16 cellular contexts compared by ENCODE assay signal in the genomic region with DNA sequence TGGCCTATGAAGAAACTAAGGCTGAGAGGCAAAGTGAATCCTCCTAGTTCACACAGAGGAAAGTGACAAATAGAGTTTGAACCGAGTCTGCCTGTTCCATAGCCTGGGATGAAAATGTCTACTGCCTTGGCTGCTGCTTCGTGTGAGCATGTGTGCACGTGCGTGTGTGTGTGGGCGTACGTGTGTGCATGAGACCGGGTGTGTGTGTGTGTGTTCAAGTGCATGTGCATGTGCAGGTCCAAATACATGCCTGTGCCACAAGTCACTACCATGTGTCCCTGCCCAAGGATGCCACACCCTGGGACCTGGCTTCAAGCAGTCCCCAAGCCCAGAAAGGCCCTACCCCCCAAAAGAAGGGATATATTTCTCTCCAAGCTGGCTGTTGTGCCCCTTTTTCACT. TPM values are rescaled to one million over a fixed set of nuclear protein-coding genes. Genes with fewer than 3 reads are reported as not detected.
DNase-seq lines count a peak whose midpoint lies in the region; ATAC-seq, FAIRE-seq and TF ChIP-seq lines count a peak whose summit lies in the region.
"Had no signal": no experiment of that assay in that cellular context is flagged by ENCODE, and none has a peak within 500 bp of the region (broad histone marks: within the 10 kb centered on the region; RNA-seq: fewer than 3 reads in every experiment).

No MANE protein-coding gene starts in this region.

- no peaks in the 10 kb centered on the region for H3K9me3 Mint-ChIP-seq in stimulated activated naive CD8-positive, alpha-beta T cell treated with anti-CD3 and anti-CD28 coated beads, Interleukin-15, amount 100 ng/mL, for 72 hours
- no peaks in the 10 kb centered on the region for H3K9me3 Mint-ChIP-seq in brain
- H3K9me3 Mint-ChIP-seq in activated naive CD4-positive, alpha-beta T cell treated with anti-CD3 and anti-CD28 coated beads, Interleukin-2, amount 10 ng/mL, durations not matched to agents 7 days and 5 days = no peaks in the 10 kb centered on the region

- TF ChIP-seq EP300 in HepG2 (IDR thresholded peaks at IDR 0.05; ENCODE audit: low read depth in 2 of 2, low read length in 2 of 2) (no peak), HepG2 (CRISPR knock-in tag; IDR thresholded peaks at IDR 0.05; ENCODE audit: borderline replicate concordance) (no peak)

- no peaks in the 10 kb centered on the region for H3K79me2 ChIP-seq in HepG2 (ENCODE audit: insufficient read depth, low read length)

- DNase-seq in stimulated activated naive CD8-positive, alpha-beta T cell treated with anti-CD3 and anti-CD28 coated beads, Interleukin-15, amount 100 ng/mL, for 72 hours = no peak
- DNase-seq in stimulated activated naive CD8-positive, alpha-beta T cell treated with anti-CD3 and anti-CD28 coated beads, Interleukin-15, Interleukin-2, amounts not matched to agents 100 U/mL and 50 U/mL, for 24 hours = no peak
- DNase-seq in HepG2 (ENCODE audit: low spot score) = no peak
- DNase-seq in activated naive CD4-positive, alpha-beta T cell treated with anti-CD3 and anti-CD28 coated beads, Interleukin-2, amount 10 ng/mL, durations not matched to agents 7 days and 5 days = no peak
- DNase-seq in NCI-H1436 (lab: John Stamatoyannopoulos, UW) = no peak
- DNase-seq: ACHN; CD4-positive, CD25-positive, alpha-beta regulatory T cell; DMS53 had no signal

- intact Hi-C loops in HepG2 (cut with micrococcal nuclease; ENCODE audit: unreplicated experiment) = no loop called here

- TF ChIP-seq POLR2A in HepG2 (IDR thresholded peaks at IDR 0.05; ENCODE audit: insufficient read depth in 1 of 2, low read depth in 2 of 2, low read length in 2 of 2) = no peak

- CTCF ChIA-PET in HepG2 (lab: Yijun Ruan, JAX; ENCODE audit: low intra/inter-chr PET ratio, low total read pairs) = no interaction called here
- CTCF ChIA-PET in activated naive CD4-positive, alpha-beta T cell treated with anti-CD3 and anti-CD28 coated beads, Interleukin-2, amount 10 ng/mL, durations not matched to agents 7 days and 5 days (lab: Charles Lee) = no interaction called here

- in situ Hi-C loops in HepG2 (cut with HindIII; ENCODE audit: extremely low pct_ligation_motif_present, low pct_unique_long_range_greater_than_20kb) = no loop called here

- H3K4me1 Mint-ChIP-seq in stimulated activated naive CD8-positive, alpha-beta T cell treated with anti-CD3 and anti-CD28 coated beads, Interleukin-15, amount 100 ng/mL, for 72 hours = no peaks in the 10 kb centered on the region
- H3K4me1 Mint-ChIP-seq in brain = peaks cover 34% of the 10 kb centered on the region
- no peaks in the 10 kb centered on the region for H3K4me1 Mint-ChIP-seq in activated naive CD4-positive, alpha-beta T cell treated with anti-CD3 and anti-CD28 coated beads, Interleukin-2, amount 10 ng/mL, durations not matched to agents 7 days and 5 days
- H3K4me1 Mint-ChIP-seq: CD4-positive, CD25-positive, alpha-beta regulatory T cell had no signal

- no peaks in the 10 kb centered on the region for H3K36me3 Mint-ChIP-seq in brain
- no peaks in the 10 kb centered on the region for H3K36me3 Mint-ChIP-seq in activated naive CD4-positive, alpha-beta T cell treated with anti-CD3 and anti-CD28 coated beads, Interleukin-2, amount 10 ng/mL, durations not matched to agents 7 days and 5 days

- H3K27me3 Mint-ChIP-seq in stimulated activated naive CD8-positive, alpha-beta T cell treated with anti-CD3 and anti-CD28 coated beads, Interleukin-15, amount 100 ng/mL, for 72 hours = peaks cover 15% of the 10 kb centered on the region
- H3K27me3 Mint-ChIP-seq in brain = peaks cover 6% of the 10 kb centered on the region
- peaks cover 48% of the 10 kb centered on the region for H3K27me3 Mint-ChIP-seq in activated naive CD4-positive, alpha-beta T cell treated with anti-CD3 and anti-CD28 coated beads, Interleukin-2, amount 10 ng/mL, durations not matched to agents 7 days and 5 days
- H3K27me3 Mint-ChIP-seq: CD4-positive, CD25-positive, alpha-beta regulatory T cell had no signal

- H2AFZ ChIP-seq in HepG2 (ENCODE audit: low read length) = no peak overlapping the region

- 36% methylated on average over 3 of the region's 7 CpGs for whole genome bisulfite sequencing in HepG2 (ENCODE audit: low lambda C conversion rate)

- TF ChIP-seq RAD21 in HepG2 (CRISPR knock-in tag; IDR thresholded peaks at IDR 0.05) = no peak

- H3K27ac ChIP-seq in HepG2 (ENCODE audit: extremely low read length, insufficient read depth, low read length) = no peak overlapping the region
- H3K27ac ChIP-seq: BLaER1 treated with 17β-estradiol and CSF1 and Interleukin-3, amounts not matched to agents 10 nM and 100 nM had no signal

- no peak overlapping the region for H3K4me3 ChIP-seq in HepG2 (replicated peaks in 1 of 3; ENCODE audit: insufficient read depth in 1 of 3, low read depth in 2 of 3, low read length in 3 of 3)
- H3K4me3 ChIP-seq: BLaER1 treated with 17β-estradiol and CSF1 and Interleukin-3, amounts not matched to agents 10 nM and 100 nM had no signal

- POLR2A ChIA-PET in HepG2 (lab: Yijun Ruan, JAX) = no interaction called here

- H3K9me3 ChIP-seq in HepG2 (ENCODE audit: low read length) = no peaks in the 10 kb centered on the region

- peaks cover 4 to 16% of the 10 kb centered on the region in 2 experiments; a peak in 3 of 5 replicates for H3K27me3 ChIP-seq in HepG2 (ENCODE audit: control insufficient read depth in 1 of 2, insufficient read depth in 2 of 2, low read length in 2 of 2)
- H3K27me3 ChIP-seq: BLaER1 treated with 17β-estradiol and CSF1 and Interleukin-3, amounts not matched to agents 10 nM and 100 nM had no signal

- TF ChIP-seq CTCF in brain (conservative IDR thresholded peaks at IDR 0.05) (no peak), HepG2 (CRISPR knock-in tag; IDR thresholded peaks at IDR 0.05) (no peak)

- peak; percentile 13 for ATAC-seq in stimulated activated naive CD8-positive, alpha-beta T cell treated with anti-CD3 and anti-CD28 coated beads, Interleukin-15, amount 100 ng/mL, for 72 hours
- no peak for ATAC-seq in stimulated activated naive CD8-positive, alpha-beta T cell treated with anti-CD3 and anti-CD28 coated beads, Interleukin-15, Interleukin-2, amounts not matched to agents 100 U/mL and 50 U/mL, for 24 hours
- no peak for ATAC-seq in HepG2
- ATAC-seq in HG02840 (IDR thresholded peaks at IDR 0.05; ENCODE audit: low FRiP score, unreplicated experiment) = no peak
- no peak for ATAC-seq in GM18858 (IDR thresholded peaks at IDR 0.05; ENCODE audit: unreplicated experiment)
- ATAC-seq: HCT116 had no signal

- H3K27ac Mint-ChIP-seq in stimulated activated naive CD8-positive, alpha-beta T cell treated with anti-CD3 and anti-CD28 coated beads, Interleukin-15, amount 100 ng/mL, for 72 hours = peak overlapping the region in 1 of 2 donors; percentile 42
- peak overlapping the region in 3 of 5 experiments; percentile 43 to 90 (median 89) for H3K27ac Mint-ChIP-seq in brain
- no peak overlapping the region for H3K27ac Mint-ChIP-seq in activated naive CD4-positive, alpha-beta T cell treated with anti-CD3 and anti-CD28 coated beads, Interleukin-2, amount 10 ng/mL, durations not matched to agents 7 days and 5 days
- H3K27ac Mint-ChIP-seq: CD4-positive, CD25-positive, alpha-beta regulatory T cell had no signal

- no peaks in the 10 kb centered on the region for H3K36me3 ChIP-seq in HepG2 (replicated peaks in 1 of 2; ENCODE audit: control insufficient read depth in 1 of 2, insufficient read depth in 2 of 2, low read length in 2 of 2)
- H3K36me3 ChIP-seq: BLaER1 treated with 17β-estradiol and CSF1 and Interleukin-3, amounts not matched to agents 10 nM and 100 nM had no signal

- BruUV-seq in HepG2 (replicated peaks; lab: Mats Ljungman, UMichigan) = no TSS peak

- no peak for FAIRE-seq in HepG2 (lab: Jason Lieb, UNC)
- FAIRE-seq: H54 had no signal

- H3K4me3 Mint-ChIP-seq in stimulated activated naive CD8-positive, alpha-beta T cell treated with anti-CD3 and anti-CD28 coated beads, Interleukin-15, amount 100 ng/mL, for 72 hours = no peak overlapping the region
- no peak overlapping the region for H3K4me3 Mint-ChIP-seq in brain
- no peak overlapping the region for H3K4me3 Mint-ChIP-seq in activated naive CD4-positive, alpha-beta T cell treated with anti-CD3 and anti-CD28 coated beads, Interleukin-2, amount 10 ng/mL, durations not matched to agents 7 days and 5 days
- H3K4me3 Mint-ChIP-seq: CD4-positive, CD25-positive, alpha-beta regulatory T cell had no signal

- H3K9ac ChIP-seq in HepG2 (ENCODE audit: insufficient read depth, low read depth, low read length) = no peak overlapping the region
- H3K9ac ChIP-seq: BLaER1 treated with 17β-estradiol and CSF1 and Interleukin-3, amounts not matched to agents 10 nM and 100 nM had no signal

- no peaks in the 10 kb centered on the region for H4K20me1 ChIP-seq in HepG2 (ENCODE audit: insufficient read depth, low read length)
- H4K20me1 ChIP-seq: BLaER1 treated with 17β-estradiol and CSF1 and Interleukin-3, amounts not matched to agents 10 nM and 100 nM had no signal

- H3K4me2 ChIP-seq in HepG2 (ENCODE audit: low read depth, low read length) = peak overlapping the region; percentile 38; the same call in 1 of the 2 replicates
- H3K4me2 ChIP-seq: BLaER1 treated with 17β-estradiol and CSF1 and Interleukin-3, amounts not matched to agents 10 nM and 100 nM had no signal

- H3K4me1 ChIP-seq in HepG2 (ENCODE audit: insufficient read depth, low read length) = peaks cover 62% of the 10 kb centered on the region

RNA-seq across cellular contexts. Expression of gene SEZ6, which starts 13.6 kb away (rescaled TPM):
- polyA plus RNA-seq in brain (ENCODE audit: insufficient read depth, low read depth, low replicate concordance) (64.1 TPM), HepG2 (2011; rRNA removed) (0.01 TPM in 1 of 2 replicates, not detected in the other)
- not detected in 2 replicates for total RNA-seq in HepG2 (2016; rRNA removed; fragmentation: Illumina TruSeq; extraction: Trizol)
- not detected in 2 replicates for total RNA-seq in HepG2 (2016; cell fraction: cytosol; rRNA removed; fragmentation: Illumina TruSeq; extraction: Trizol; ENCODE audit: low read depth)
- not detected in 2 replicates for total RNA-seq in HepG2 (2016; cell fraction: insoluble cytoplasmic fraction; rRNA removed; fragmentation: Illumina TruSeq; extraction: Trizol)
- not detected in 2 replicates for total RNA-seq in HepG2 (2016; cell fraction: membrane; rRNA removed; fragmentation: Illumina TruSeq; extraction: Trizol)
- not detected in 2 replicates for total RNA-seq in HepG2 (2016; cell fraction: nucleus; rRNA removed; fragmentation: Illumina TruSeq; extraction: Trizol)
- polyA plus RNA-seq in HepG2 (2011; cell fraction: cytosol; rRNA removed) = 0.03 TPM in 1 of 2 replicates, not detected in the other
- 0.26 and 0.52 TPM in 2 replicates for polyA plus RNA-seq in HepG2 (2011; cell fraction: nucleus; rRNA removed)
- 0.38 TPM in 1 of 2 replicates, not detected in the other for polyA plus RNA-seq in HepG2 (2012)
- not detected in 2 replicates for polyA plus RNA-seq in HepG2 (2016; cell fraction: cytosol; fragmentation: Illumina TruSeq; extraction: Trizol; ENCODE audit: low read depth)
- not detected in 2 replicates for polyA plus RNA-seq in HepG2 (2016; cell fraction: insoluble cytoplasmic fraction; fragmentation: Illumina TruSeq; extraction: Trizol; ENCODE audit: low read depth)
- not detected in 2 replicates for polyA plus RNA-seq in HepG2 (2016; cell fraction: membrane; fragmentation: Illumina TruSeq; extraction: Trizol; ENCODE audit: low read depth)
- polyA plus RNA-seq in HepG2 (2016; cell fraction: nucleus; fragmentation: Illumina TruSeq; extraction: Trizol; ENCODE audit: insufficient read depth, low read depth) = not detected in 2 replicates
- not detected in 2 replicates for polyA minus RNA-seq in HepG2 (2011; rRNA and poly(A)+ RNA removed; ENCODE audit: low replicate concordance)
- polyA minus RNA-seq in HepG2 (2011; cell fraction: cytosol; rRNA and poly(A)+ RNA removed) = not detected in 2 replicates
- polyA minus RNA-seq in HepG2 (2011; cell fraction: nucleus; rRNA and poly(A)+ RNA removed) = not detected in 2 replicates
- total RNA-seq: Daoy, HT-29 had no signal

RNA-seq across cellular contexts. Expression of gene PHF12, which starts 40.9 kb away (rescaled TPM):
- polyA plus RNA-seq in brain (ENCODE audit: insufficient read depth, low read depth, low replicate concordance) (43.1 TPM), HepG2 (2011; rRNA removed) (17.1 and 23.9 TPM in 2 replicates)
- total RNA-seq in HepG2 (2016; rRNA removed; fragmentation: Illumina TruSeq; extraction: Trizol) = 9.8 and 10.0 TPM in 2 replicates
- total RNA-seq in HepG2 (2016; cell fraction: cytosol; rRNA removed; fragmentation: Illumina TruSeq; extraction: Trizol; ENCODE audit: low read depth) = 38.8 and 40.7 TPM in 2 replicates
- 6.6 and 12.3 TPM in 2 replicates for total RNA-seq in HepG2 (2016; cell fraction: insoluble cytoplasmic fraction; rRNA removed; fragmentation: Illumina TruSeq; extraction: Trizol)
- 20.1 and 21.2 TPM in 2 replicates for total RNA-seq in HepG2 (2016; cell fraction: membrane; rRNA removed; fragmentation: Illumina TruSeq; extraction: Trizol)
- 11.6 and 13.5 TPM in 2 replicates for total RNA-seq in HepG2 (2016; cell fraction: nucleus; rRNA removed; fragmentation: Illumina TruSeq; extraction: Trizol)
- 9.0 and 10.2 TPM in 2 replicates for polyA plus RNA-seq in HepG2 (2011; cell fraction: cytosol; rRNA removed)
- 40.3 and 44.7 TPM in 2 replicates for polyA plus RNA-seq in HepG2 (2011; cell fraction: nucleus; rRNA removed)
- 12.4 and 17.6 TPM in 2 replicates for polyA plus RNA-seq in HepG2 (2012)
- 2.7 and 2.8 TPM in 2 replicates for polyA plus RNA-seq in HepG2 (2016; cell fraction: cytosol; fragmentation: Illumina TruSeq; extraction: Trizol; ENCODE audit: low read depth)
- 11.3 and 15.3 TPM in 2 replicates for polyA plus RNA-seq in HepG2 (2016; cell fraction: insoluble cytoplasmic fraction; fragmentation: Illumina TruSeq; extraction: Trizol; ENCODE audit: low read depth)
- polyA plus RNA-seq in HepG2 (2016; cell fraction: membrane; fragmentation: Illumina TruSeq; extraction: Trizol; ENCODE audit: low read depth) = 9.9 and 10.4 TPM in 2 replicates
- 39.1 and 44.1 TPM in 2 replicates for polyA plus RNA-seq in HepG2 (2016; cell fraction: nucleus; fragmentation: Illumina TruSeq; extraction: Trizol; ENCODE audit: insufficient read depth, low read depth)
- 32.1 and 43.1 TPM in 2 replicates for polyA minus RNA-seq in HepG2 (2011; rRNA and poly(A)+ RNA removed; ENCODE audit: low replicate concordance)
- 13.8 and 18.0 TPM in 2 replicates for polyA minus RNA-seq in HepG2 (2011; cell fraction: cytosol; rRNA and poly(A)+ RNA removed)
- 23.6 and 28.2 TPM in 2 replicates for polyA minus RNA-seq in HepG2 (2011; cell fraction: nucleus; rRNA and poly(A)+ RNA removed)

RNA-seq across cellular contexts. Expression of gene PIPOX, which starts 50.7 kb away (rescaled TPM):
- polyA plus RNA-seq in brain (ENCODE audit: insufficient read depth, low read depth, low replicate concordance) (12.4 TPM), HepG2 (2011; rRNA removed) (154 and 170 TPM in 2 replicates)
- total RNA-seq in HepG2 (2016; rRNA removed; fragmentation: Illumina TruSeq; extraction: Trizol) = 87.3 and 118 TPM in 2 replicates
- total RNA-seq in HepG2 (2016; cell fraction: cytosol; rRNA removed; fragmentation: Illumina TruSeq; extraction: Trizol; ENCODE audit: low read depth) = 26.7 and 31.6 TPM in 2 replicates
- total RNA-seq in HepG2 (2016; cell fraction: insoluble cytoplasmic fraction; rRNA removed; fragmentation: Illumina TruSeq; extraction: Trizol) = 88.1 and 122 TPM in 2 replicates
- total RNA-seq in HepG2 (2016; cell fraction: membrane; rRNA removed; fragmentation: Illumina TruSeq; extraction: Trizol) = 58.6 and 66.6 TPM in 2 replicates
- 44.6 and 56.3 TPM in 2 replicates for total RNA-seq in HepG2 (2016; cell fraction: nucleus; rRNA removed; fragmentation: Illumina TruSeq; extraction: Trizol)
- 162 and 171 TPM in 2 replicates for polyA plus RNA-seq in HepG2 (2011; cell fraction: cytosol; rRNA removed)
- 53.1 and 70.6 TPM in 2 replicates for polyA plus RNA-seq in HepG2 (2011; cell fraction: nucleus; rRNA removed)
- 126 and 138 TPM in 2 replicates for polyA plus RNA-seq in HepG2 (2012)
- 27.0 and 31.1 TPM in 2 replicates for polyA plus RNA-seq in HepG2 (2016; cell fraction: cytosol; fragmentation: Illumina TruSeq; extraction: Trizol; ENCODE audit: low read depth)
- 141 and 149 TPM in 2 replicates for polyA plus RNA-seq in HepG2 (2016; cell fraction: insoluble cytoplasmic fraction; fragmentation: Illumina TruSeq; extraction: Trizol; ENCODE audit: low read depth)
- polyA plus RNA-seq in HepG2 (2016; cell fraction: membrane; fragmentation: Illumina TruSeq; extraction: Trizol; ENCODE audit: low read depth) = 56.2 and 67.0 TPM in 2 replicates
- polyA plus RNA-seq in HepG2 (2016; cell fraction: nucleus; fragmentation: Illumina TruSeq; extraction: Trizol; ENCODE audit: insufficient read depth, low read depth) = 75.2 and 77.3 TPM in 2 replicates
- polyA minus RNA-seq in HepG2 (2011; rRNA and poly(A)+ RNA removed; ENCODE audit: low replicate concordance) = 19.4 and 304 TPM in 2 replicates
- 55.4 and 68.2 TPM in 2 replicates for polyA minus RNA-seq in HepG2 (2011; cell fraction: cytosol; rRNA and poly(A)+ RNA removed)
- polyA minus RNA-seq in HepG2 (2011; cell fraction: nucleus; rRNA and poly(A)+ RNA removed) = 58.6 and 76.2 TPM in 2 replicates

Comparison
In these comparisons a context has a peak if more than half of its experiments do, and no peak if none do; other contexts are left out.
1. RNA of gene SEZ6, which starts 13.6 kb away (polyA plus RNA-seq): 64.1 TPM in brain (single experiment); 0.01 to 0.52 TPM in HepG2; every median in the first group is over 10 times any median in the second.